8 cellular contexts compared by ENCODE assay signal in genomic region chr11:120337896-120338840, GRCh38. TPM values are rescaled to one million over a fixed set of nuclear protein-coding genes. Genes with fewer than 3 reads are reported as not detected.
DNase-seq lines count a peak whose midpoint lies in the region; ATAC-seq and TF ChIP-seq lines count a peak whose summit lies in the region.

No MANE protein-coding gene starts in this region.

- TF ChIP-seq CTCF in right atrium auricular region (IDR thresholded peaks at IDR 0.05) (no peak), WTC11 (IDR thresholded peaks at IDR 0.05) (no peak), hepatocyte (IDR thresholded peaks at IDR 0.05; ENCODE audit: poor library complexity) (no peak)

- no peaks in the 10 kb centered on the region for H3K9me3 ChIP-seq in right atrium auricular region
- H3K9me3 ChIP-seq in hepatocyte (ENCODE audit: low read depth), result no peaks in the 10 kb centered on the region

- H2AFZ ChIP-seq in hepatocyte, result no peak overlapping the region

- WGBS in hepatocyte (ENCODE audit: low lambda C conversion rate, missing lambda C conversion rate), result 23% methylated on average over 12 of the region's 12 CpGs

- H3K36me3 Mint-ChIP-seq in WTC11, result no peaks in the 10 kb centered on the region
- H3K36me3 Mint-ChIP-seq in stimulated activated naive B cell treated with anti-CD40 and anti-IgM and Interleukin-4, amounts not matched to agents 10 μg/mL and 1 μg/mL and 100 μg/mL, for 72 hours, result peaks cover 4% of the 10 kb centered on the region in 2 donors

- no peaks in the 10 kb centered on the region for H3K9me3 Mint-ChIP-seq in WTC11
- H3K9me3 Mint-ChIP-seq in stimulated activated naive B cell treated with anti-CD40 and anti-IgM and Interleukin-4, amounts not matched to agents 10 μg/mL and 1 μg/mL and 100 μg/mL, for 72 hours, result peaks cover 0 to 2% of the 10 kb centered on the region in 2 donors

- peaks cover 65% of the 10 kb centered on the region for H3K79me2 ChIP-seq in hepatocyte

- DNase-seq in right atrium auricular region (ENCODE audit: low spot score) (no peak), Right ventricle myocardium inferior (ENCODE audit: missing footprints) (no peak), WTC11 (ENCODE audit: low spot score) (no peak), hepatocyte (ENCODE audit: low spot score) (peak; percentile 14)
- no peak for DNase-seq in stimulated activated naive B cell treated with anti-CD40 and anti-IgM and Interleukin-4, amounts not matched to agents 10 μg/mL and 1 μg/mL and 100 μg/mL, for 72 hours

- peak overlapping the region; percentile 70; the same call in 1 of the 2 replicates for H3K27ac Mint-ChIP-seq in WTC11
- H3K27ac Mint-ChIP-seq in stimulated activated naive B cell treated with anti-CD40 and anti-IgM and Interleukin-4, amounts not matched to agents 10 μg/mL and 1 μg/mL and 100 μg/mL, for 72 hours, result no peak overlapping the region

- H3K27ac ChIP-seq in right atrium auricular region, result peak overlapping the region; percentile 97 to 100
- H3K27ac ChIP-seq in hepatocyte, result peak overlapping the region; percentile 99

- intact Hi-C loops in Right ventricle myocardium inferior (cut with DNase I), result loop anchor here (2.0 to 10.0 kb wide), 4 partner anchors 39 to 617 kb away; no protein-coding TSS in a partner anchor

- no peaks in the 10 kb centered on the region for H3K27me3 Mint-ChIP-seq in WTC11 (ENCODE audit: low read depth)
- peaks cover 31 to 40% of the 10 kb centered on the region in 2 donors for H3K27me3 Mint-ChIP-seq in stimulated activated naive B cell treated with anti-CD40 and anti-IgM and Interleukin-4, amounts not matched to agents 10 μg/mL and 1 μg/mL and 100 μg/mL, for 72 hours

- H3K4me3 ChIP-seq in right atrium auricular region, result peak overlapping the region; percentile 93 to 97
- H3K4me3 ChIP-seq in hepatocyte, result peak overlapping the region; percentile 92

- H3K36me3 ChIP-seq in right atrium auricular region, result no peaks in the 10 kb centered on the region
- H3K36me3 ChIP-seq in hepatocyte (replicated peaks; ENCODE audit: insufficient read depth, low read depth), result no peaks in the 10 kb centered on the region

- CTCF ChIA-PET in WTC11 (lab: Charles Lee), result interaction anchor here (0.6 to 1.5 kb wide), 6 partner anchors 13 to 347 kb away, joined by 3 to 6 read pairs (median 4); partner anchors contain the start of gene TLCD5

- H3K9me2 ChIP-seq in hepatocyte (replicated peaks; ENCODE audit: insufficient read depth), result no peaks in the 10 kb centered on the region

- H3K4me1 Mint-ChIP-seq in WTC11, result peaks cover 40% of the 10 kb centered on the region
- H3K4me1 Mint-ChIP-seq in stimulated activated naive B cell treated with anti-CD40 and anti-IgM and Interleukin-4, amounts not matched to agents 10 μg/mL and 1 μg/mL and 100 μg/mL, for 72 hours, result peaks cover 19 to 36% of the 10 kb centered on the region in 2 donors

- H3K4me1 ChIP-seq in right atrium auricular region, result peaks cover 0 to 71% of the 10 kb centered on the region in 2 donors
- H3K4me1 ChIP-seq in hepatocyte (ENCODE audit: insufficient read depth), result peaks cover 28% of the 10 kb centered on the region

- H3K27me3 ChIP-seq in right atrium auricular region (no peaks in the 10 kb centered on the region), hepatocyte (no peaks in the 10 kb centered on the region)

- peak overlapping the region; percentile 89 for H3K4me2 ChIP-seq in hepatocyte

- POLR2A ChIA-PET in WTC11 (lab: Charles Lee), result interaction anchor here (1.3 kb wide), 1 partner anchor 102 kb away, joined by 3 read pairs; no protein-coding TSS in a partner anchor

- H3K4me3 Mint-ChIP-seq in WTC11, result peak overlapping the region; percentile 99
- H3K4me3 Mint-ChIP-seq in stimulated activated naive B cell treated with anti-CD40 and anti-IgM and Interleukin-4, amounts not matched to agents 10 μg/mL and 1 μg/mL and 100 μg/mL, for 72 hours, result peak overlapping the region; percentile 92 to 93

- peaks cover 51% of the 10 kb centered on the region for H4K20me1 ChIP-seq in hepatocyte (ENCODE audit: insufficient read depth, poor library complexity, severe bottlenecking)

- ATAC-seq in Right ventricle myocardium inferior, result no peak
- no peak for ATAC-seq in WTC11
- no peak for ATAC-seq in stimulated activated naive B cell treated with anti-CD40 and anti-IgM and Interleukin-4, amounts not matched to agents 10 μg/mL and 1 μg/mL and 100 μg/mL, for 72 hours (replicated peaks)
- no peak for ATAC-seq in GM21717 (IDR thresholded peaks at IDR 0.05; ENCODE audit: unreplicated experiment)
- ATAC-seq in HG03565 (IDR thresholded peaks at IDR 0.05; ENCODE audit: unreplicated experiment), result no peak
- no peak for ATAC-seq in GM19324 (IDR thresholded peaks at IDR 0.05; ENCODE audit: low FRiP score, unreplicated experiment)

TF ChIP-seq in WTC11, 78 proteins besides CTCF, POLR2A, EP300 and RAD21:
- TF ChIP-seq E2F1 (CRISPR knock-in tag; IDR thresholded peaks at IDR 0.05) (no peak), FOXJ3 (CRISPR knock-in tag; IDR thresholded peaks at IDR 0.05; ENCODE audit: borderline replicate concordance) (no peak), SP1 (CRISPR knock-in tag; conservative IDR thresholded peaks at IDR 0.05) (no peak), ZMAT4 (CRISPR knock-in tag; IDR thresholded peaks at IDR 0.05) (no peak), TCF7 (CRISPR knock-in tag; IDR thresholded peaks at IDR 0.05; ENCODE audit: low read depth) (no peak), MYBL2 (CRISPR knock-in tag; IDR thresholded peaks at IDR 0.05) (no peak), CREB1 (CRISPR knock-in tag; IDR thresholded peaks at IDR 0.05) (no peak), ZSCAN18 (CRISPR knock-in tag; IDR thresholded peaks at IDR 0.05) (no peak), ZNF219 (CRISPR knock-in tag; IDR thresholded peaks at IDR 0.05; ENCODE audit: borderline replicate concordance) (no peak), ZNF671 (CRISPR knock-in tag; IDR thresholded peaks at IDR 0.05) (no peak)

RNA-seq across cellular contexts. Expression of gene ARHGEF12, which starts 2.0 kb away (rescaled TPM):
- 10 to 100 TPM; 84.0 to 87.2 TPM for total RNA-seq in right atrium auricular region
- 81.7 TPM for total RNA-seq in Right ventricle myocardium inferior
- total RNA-seq in WTC11 (2021), result 32.0 to 35.8 TPM (median 32.2 TPM) in 3 replicates
- total RNA-seq in hepatocyte, result 69.9 and 75.1 TPM in 2 replicates
- polyA plus RNA-seq in hepatocyte, result 21.2 and 22.9 TPM in 2 replicates

RNA-seq across cellular contexts. Expression of gene TLCD5, which starts 13.1 kb away (rescaled TPM):
- 10 to 100 TPM; 11.3 to 18.7 TPM for total RNA-seq in right atrium auricular region
- total RNA-seq in Right ventricle myocardium inferior, result 8.4 TPM
- total RNA-seq in WTC11 (2021), result 8.2 to 10.2 TPM (median 8.3 TPM) in 3 replicates
- total RNA-seq in hepatocyte, result 9.0 and 10.7 TPM in 2 replicates
- polyA plus RNA-seq in hepatocyte, result 8.7 and 10.3 TPM in 2 replicates
